ENCODE assay signal across 2 cellular contexts in the genomic region with DNA sequence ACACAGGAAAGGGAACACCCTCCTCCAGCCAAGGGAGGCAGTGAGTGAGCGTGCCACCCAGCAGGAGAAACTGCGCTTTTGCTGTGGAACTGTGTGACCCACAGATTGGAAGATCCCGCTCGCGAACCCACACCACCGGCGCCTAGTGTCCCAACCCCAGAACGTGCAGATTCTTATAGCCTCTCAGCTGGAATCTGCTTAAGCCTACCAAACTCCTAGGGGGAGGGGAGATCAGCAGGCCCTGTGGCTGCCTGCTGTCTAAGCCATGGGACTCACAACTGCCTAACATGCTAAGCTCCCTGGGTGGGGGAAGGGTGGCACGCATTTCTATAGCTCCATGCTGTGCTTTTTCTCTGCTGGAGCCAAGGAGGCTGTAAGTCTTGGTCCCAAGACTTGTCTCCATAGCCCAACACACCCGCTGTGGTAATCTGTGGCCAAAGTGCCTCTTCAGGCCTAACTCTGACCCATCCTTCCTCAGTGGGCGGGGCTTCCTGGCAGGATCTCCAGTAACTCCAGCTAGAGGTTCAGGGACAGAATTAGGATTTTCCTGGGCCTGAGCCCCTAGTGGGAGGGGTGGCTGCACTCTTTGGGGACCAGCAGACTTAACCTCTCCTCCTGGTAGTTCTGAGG.
TF ChIP-seq lines count a peak whose summit lies in the region.

No MANE protein-coding gene starts in this region.

TF ChIP-seq in GM23338, 12 proteins besides CTCF, POLR2A, EP300 and RAD21:
- TF ChIP-seq CREB1 (CRISPR knock-in tag; IDR thresholded peaks at IDR 0.05; ENCODE audit: low read depth) (no peak), ZNF462 (CRISPR knock-in tag; IDR thresholded peaks at IDR 0.05) (peak; percentile 86)

TF ChIP-seq in SK-N-SH, 30 proteins besides CTCF, POLR2A, EP300 and RAD21:
- TF ChIP-seq EZH2phosphoT487 (IDR thresholded peaks at IDR 0.05; ENCODE audit: borderline replicate concordance, low read depth) = no peak
- TF ChIP-seq, protein P1, sequence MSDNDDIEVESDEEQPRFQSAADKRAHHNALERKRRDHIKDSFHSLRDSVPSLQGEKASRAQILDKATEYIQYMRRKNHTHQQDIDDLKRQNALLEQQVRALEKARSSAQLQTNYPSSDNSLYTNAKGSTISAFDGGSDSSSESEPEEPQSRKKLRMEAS (IDR thresholded peaks at IDR 0.05; ENCODE audit: low read depth) = no peak
- TF ChIP-seq, protein P2, sequence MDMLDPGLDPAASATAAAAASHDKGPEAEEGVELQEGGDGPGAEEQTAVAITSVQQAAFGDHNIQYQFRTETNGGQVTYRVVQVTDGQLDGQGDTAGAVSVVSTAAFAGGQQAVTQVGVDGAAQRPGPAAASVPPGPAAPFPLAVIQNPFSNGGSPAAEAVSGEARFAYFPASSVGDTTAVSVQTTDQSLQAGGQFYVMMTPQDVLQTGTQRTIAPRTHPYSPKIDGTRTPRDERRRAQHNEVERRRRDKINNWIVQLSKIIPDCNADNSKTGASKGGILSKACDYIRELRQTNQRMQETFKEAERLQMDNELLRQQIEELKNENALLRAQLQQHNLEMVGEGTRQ (IDR thresholded peaks at IDR 0.05; ENCODE audit: borderline replicate concordance, low read depth, low read length) = no peak
- TF ChIP-seq JUND (IDR thresholded peaks at IDR 0.05) = no peak
- TF ChIP-seq NFIC (IDR thresholded peaks at IDR 0.05; ENCODE audit: borderline replicate concordance) = no peak
- TF ChIP-seq YY1 (IDR thresholded peaks at IDR 0.05; ENCODE audit: low read depth) = no peak
- TF ChIP-seq SIN3A (IDR thresholded peaks at IDR 0.05; ENCODE audit: borderline replicate concordance, low read depth, low read length) = no peak
- TF ChIP-seq PBX3 (IDR thresholded peaks at IDR 0.05) = no peak
- no peak for TF ChIP-seq SMC3 (IDR thresholded peaks at IDR 0.05; ENCODE audit: low read depth, low read length)
- TF ChIP-seq GABPA (IDR thresholded peaks at IDR 0.05; ENCODE audit: low read depth) = no peak
- TF ChIP-seq TCF12 (IDR thresholded peaks at IDR 0.05) = no peak
- TF ChIP-seq IRF3 (IDR thresholded peaks at IDR 0.05; ENCODE audit: low read depth, low read length) = no peak
- TF ChIP-seq MXI1 (IDR thresholded peaks at IDR 0.05; ENCODE audit: low read depth, low read length) = no peak
- TF ChIP-seq FOSL2 (IDR thresholded peaks at IDR 0.05; ENCODE audit: borderline replicate concordance, low read depth) = no peak
- TF ChIP-seq FOXJ3 (CRISPR knock-in tag; IDR thresholded peaks at IDR 0.05) = no peak
- no peak for TF ChIP-seq MEF2A (IDR thresholded peaks at IDR 0.05; ENCODE audit: borderline replicate concordance, low read depth)
- TF ChIP-seq ELF1 (IDR thresholded peaks at IDR 0.05) = no peak
- no peak for TF ChIP-seq NRF1 (IDR thresholded peaks at IDR 0.05; ENCODE audit: low read depth, low read length)
- TF ChIP-seq TAF1 (IDR thresholded peaks at IDR 0.05; ENCODE audit: borderline replicate concordance, low read depth, low read length) = no peak
